17 cellular contexts compared by ENCODE assay signal in the genomic region with DNA sequence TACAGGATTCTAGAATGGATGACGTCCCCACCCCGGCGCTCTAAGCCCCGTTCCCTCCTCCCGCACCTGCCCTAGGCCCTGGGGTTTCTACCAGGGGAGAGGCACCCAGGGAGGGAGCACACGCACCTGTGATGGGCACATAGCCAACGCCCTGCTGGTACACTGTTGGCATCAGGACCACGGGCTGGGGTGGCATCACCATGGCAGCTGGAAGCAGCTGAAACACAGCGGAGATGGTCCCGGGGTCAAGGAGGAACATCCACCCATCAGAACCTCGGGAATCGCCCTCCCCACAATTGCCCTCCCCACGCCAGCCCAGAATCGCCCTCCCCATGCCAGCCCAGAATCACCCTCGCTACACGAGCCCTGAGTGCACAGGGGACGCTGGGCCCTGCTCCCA. TPM values are rescaled to one million over a fixed set of nuclear protein-coding genes. Genes with fewer than 3 reads are reported as not detected.
DNase-seq lines count a peak whose midpoint lies in the region; ATAC-seq and TF ChIP-seq lines count a peak whose summit lies in the region.
"Had no signal": no experiment of that assay in that cellular context is flagged by ENCODE, and none has a peak within 500 bp of the region (broad histone marks: within the 10 kb centered on the region; RNA-seq: fewer than 3 reads in every experiment).

No MANE protein-coding gene starts in this region.

- H3K9me3 Mint-ChIP-seq in stimulated activated memory B cell treated with anti-CD40 and anti-IgM and Interleukin-4, amounts not matched to agents 10 μg/mL and 1 μg/mL and 100 μg/mL, for 72 hours = no peaks in the 10 kb centered on the region
- H3K9me3 Mint-ChIP-seq: CD4-positive, CD25-positive, alpha-beta regulatory T cell; CD8-positive, alpha-beta memory T cell had no signal

- 94% methylated on average over 17 of the region's 17 CpGs for WGBS in right cardiac atrium

- ATAC-seq in left cardiac atrium (no peak), right cardiac atrium (no peak), lower lobe of right lung (no peak)
- ATAC-seq in stimulated activated memory B cell treated with anti-CD40 and anti-IgM and Interleukin-4, amounts not matched to agents 10 μg/mL and 1 μg/mL and 100 μg/mL, for 72 hours = peak; percentile 34

- H3K4me1 ChIP-seq in right atrium auricular region = peaks cover 0 to 8% of the 10 kb centered on the region in 2 donors
- H3K4me1 ChIP-seq in right cardiac atrium (ENCODE audit: control insufficient read depth, insufficient read depth, low read length) = no peaks in the 10 kb centered on the region
- peaks cover 10% of the 10 kb centered on the region for H3K4me1 ChIP-seq in lower lobe of right lung
- H3K4me1 ChIP-seq: BE2C, Caco-2, HAP-1 had no signal

- DNase-seq in left cardiac atrium = peak; percentile 12
- DNase-seq in right atrium auricular region (ENCODE audit: low spot score) = no peak
- DNase-seq in right cardiac atrium = peak in 2 of 3 donors; percentile 37 to 51
- DNase-seq in lower lobe of right lung = peak; percentile 27
- no peak for DNase-seq in RPMI8226
- no peak for DNase-seq in hypothalamus (lab: John Stamatoyannopoulos, UW)
- DNase-seq: ACHN; BE2C; C1 segment of cervical spinal cord; Caco-2; CD4-positive, CD25-positive, alpha-beta regulatory T cell; CD8-positive, alpha-beta memory T cell; DMS79; GDM1; GM23248 had no signal

- H3K9me3 ChIP-seq in right atrium auricular region (no peaks in the 10 kb centered on the region), right cardiac atrium (ENCODE audit: control insufficient read depth, low read length) (no peaks in the 10 kb centered on the region), lower lobe of right lung (no peaks in the 10 kb centered on the region)
- H3K9me3 ChIP-seq: BE2C, Caco-2, HAP-1 had no signal

- TF ChIP-seq CTCF in right atrium auricular region (IDR thresholded peaks at IDR 0.05) (no peak), lower lobe of right lung (IDR thresholded peaks at IDR 0.05) (no peak)

- H3K36me3 Mint-ChIP-seq in stimulated activated memory B cell treated with anti-CD40 and anti-IgM and Interleukin-4, amounts not matched to agents 10 μg/mL and 1 μg/mL and 100 μg/mL, for 72 hours = peaks cover 46% of the 10 kb centered on the region

- H3K27ac Mint-ChIP-seq in stimulated activated memory B cell treated with anti-CD40 and anti-IgM and Interleukin-4, amounts not matched to agents 10 μg/mL and 1 μg/mL and 100 μg/mL, for 72 hours = no peak overlapping the region
- H3K27ac Mint-ChIP-seq: CD4-positive, CD25-positive, alpha-beta regulatory T cell had no signal

- no peak overlapping the region for H3K4me3 Mint-ChIP-seq in stimulated activated memory B cell treated with anti-CD40 and anti-IgM and Interleukin-4, amounts not matched to agents 10 μg/mL and 1 μg/mL and 100 μg/mL, for 72 hours
- H3K4me3 Mint-ChIP-seq: CD4-positive, CD25-positive, alpha-beta regulatory T cell had no signal

- no peaks in the 10 kb centered on the region for H3K27me3 ChIP-seq in right atrium auricular region
- no peaks in the 10 kb centered on the region for H3K27me3 ChIP-seq in right cardiac atrium (ENCODE audit: control insufficient read depth, insufficient read depth)
- no peaks in the 10 kb centered on the region for H3K27me3 ChIP-seq in lower lobe of right lung (ENCODE audit: low read depth)
- H3K27me3 ChIP-seq: BE2C had no signal

- H3K27ac ChIP-seq in right atrium auricular region = no peak overlapping the region
- no peak overlapping the region for H3K27ac ChIP-seq in right cardiac atrium (ENCODE audit: low read length)
- no peak overlapping the region for H3K27ac ChIP-seq in lower lobe of right lung
- H3K27ac ChIP-seq: GM23248 had no signal

- H3K36me3 ChIP-seq in right atrium auricular region (peaks cover 86% of the 10 kb centered on the region), lower lobe of right lung (peaks cover 92% of the 10 kb centered on the region)
- H3K36me3 ChIP-seq: BE2C had no signal

- H3K4me1 Mint-ChIP-seq in stimulated activated memory B cell treated with anti-CD40 and anti-IgM and Interleukin-4, amounts not matched to agents 10 μg/mL and 1 μg/mL and 100 μg/mL, for 72 hours = no peaks in the 10 kb centered on the region
- H3K4me1 Mint-ChIP-seq: CD4-positive, CD25-positive, alpha-beta regulatory T cell; CD8-positive, alpha-beta memory T cell had no signal

- intact Hi-C loops in left cardiac atrium (cut with DNase I) (no loop called here), right cardiac atrium (cut with DNase I) (loop anchor here in 1 of 4 donors (10.0 kb wide), 1 partner anchor 861 kb away; no protein-coding TSS in a partner anchor), lower lobe of right lung (cut with DNase I) (no loop called here)

- H3K27me3 Mint-ChIP-seq in stimulated activated memory B cell treated with anti-CD40 and anti-IgM and Interleukin-4, amounts not matched to agents 10 μg/mL and 1 μg/mL and 100 μg/mL, for 72 hours = no peaks in the 10 kb centered on the region
- H3K27me3 Mint-ChIP-seq: CD4-positive, CD25-positive, alpha-beta regulatory T cell; CD8-positive, alpha-beta memory T cell had no signal

- H3K4me3 ChIP-seq in right atrium auricular region (no peak overlapping the region), right cardiac atrium (ENCODE audit: low read length) (no peak overlapping the region), lower lobe of right lung (no peak overlapping the region)
- H3K4me3 ChIP-seq: GM23248, HAP-1 had no signal

RNA-seq across cellular contexts. Expression of a gene that starts 23.6 kb away (rescaled TPM):
- total RNA-seq in left cardiac atrium (10 to 100 TPM; 43.4 to 50.8 TPM), right atrium auricular region (10 to 100 TPM; 29.6 to 41.0 TPM), right cardiac atrium (10 to 100 TPM; 42.2 to 53.6 (median 46.0) TPM), lower lobe of right lung (68.4 TPM)
- polyA plus RNA-seq in right cardiac atrium = 32.6 TPM

Comparison
In these comparisons a context has a peak if more than half of its experiments do, and no peak if none do; other contexts are left out.
1. DNase-seq: peak in left cardiac atrium (single experiment), right cardiac atrium (2 of 3) and lower lobe of right lung (single experiment); none in right atrium auricular region (single experiment), RPMI8226 (single experiment) and hypothalamus (0 of 51).